1 cellular context compared by ENCODE assay signal in the genomic region with DNA sequence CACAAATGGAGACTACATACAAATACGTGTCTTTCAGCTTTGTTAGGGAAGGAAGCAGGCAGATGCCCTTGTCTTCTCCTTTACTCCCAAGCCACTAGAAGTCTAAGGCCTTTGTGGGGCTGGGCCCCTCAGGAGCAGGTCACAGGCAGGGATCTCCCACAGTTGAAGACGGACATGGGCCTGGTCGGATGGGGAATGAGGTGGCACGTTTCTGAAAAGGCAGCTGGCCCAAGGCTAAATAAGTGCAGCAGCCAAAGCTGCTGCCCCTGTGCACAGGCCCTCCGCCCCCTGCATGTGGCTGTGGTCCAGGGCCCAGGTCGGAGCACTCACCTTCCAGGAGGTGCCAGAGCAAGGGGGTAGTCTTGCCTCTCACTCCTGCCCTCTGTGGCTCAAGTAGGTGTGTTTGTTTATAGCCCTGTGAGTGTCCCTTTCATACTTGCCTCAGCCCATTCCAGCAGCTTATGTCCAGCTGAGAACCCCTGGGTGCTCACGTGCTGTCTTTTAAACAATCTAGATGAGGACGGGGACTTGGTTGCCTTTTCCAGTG.
TF ChIP-seq lines count a peak whose summit lies in the region.

No MANE protein-coding gene starts in this region.

TF ChIP-seq in K562, 482 proteins besides CTCF, POLR2A, EP300 and RAD21:
- no peak for TF ChIP-seq ZNF696 (CRISPR knock-in tag; conservative IDR thresholded peaks at IDR 0.05)
- peak; percentile 26; the same call in 1 of the 2 replicates for TF ChIP-seq POLR2AphosphoS5 (IDR thresholded peaks at IDR 0.05; ENCODE audit: control insufficient read depth, insufficient read depth, low read depth, low read length)
- no peak for TF ChIP-seq FOXK1 (CRISPR knock-in tag; IDR thresholded peaks at IDR 0.05; ENCODE audit: borderline replicate concordance)
- no peak for TF ChIP-seq IRF1 (CRISPR knock-in tag; IDR thresholded peaks at IDR 0.05; ENCODE audit: borderline replicate concordance)
- TF ChIP-seq COPS2 (conservative IDR thresholded peaks at IDR 0.05): no peak
- TF ChIP-seq DDX20 (tag; IDR thresholded peaks at IDR 0.05; ENCODE audit: low read depth): no peak
- no peak for TF ChIP-seq STAG1 (CRISPR knock-in tag; IDR thresholded peaks at IDR 0.05; ENCODE audit: borderline replicate concordance)
- TF ChIP-seq KAT8 (IDR thresholded peaks at IDR 0.05; ENCODE audit: low read depth): no peak
- TF ChIP-seq, protein P1, sequence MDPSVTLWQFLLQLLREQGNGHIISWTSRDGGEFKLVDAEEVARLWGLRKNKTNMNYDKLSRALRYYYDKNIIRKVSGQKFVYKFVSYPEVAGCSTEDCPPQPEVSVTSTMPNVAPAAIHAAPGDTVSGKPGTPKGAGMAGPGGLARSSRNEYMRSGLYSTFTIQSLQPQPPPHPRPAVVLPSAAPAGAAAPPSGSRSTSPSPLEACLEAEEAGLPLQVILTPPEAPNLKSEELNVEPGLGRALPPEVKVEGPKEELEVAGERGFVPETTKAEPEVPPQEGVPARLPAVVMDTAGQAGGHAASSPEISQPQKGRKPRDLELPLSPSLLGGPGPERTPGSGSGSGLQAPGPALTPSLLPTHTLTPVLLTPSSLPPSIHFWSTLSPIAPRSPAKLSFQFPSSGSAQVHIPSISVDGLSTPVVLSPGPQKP (CRISPR knock-in tag; IDR thresholded peaks at IDR 0.05): no peak
- no peak for TF ChIP-seq HDAC6 (IDR thresholded peaks at IDR 0.05; ENCODE audit: low read depth, low read length)
- TF ChIP-seq KDM4B (IDR thresholded peaks at IDR 0.05; ENCODE audit: borderline replicate concordance in 2 of 2, low read depth in 1 of 2): no peak
- TF ChIP-seq NFYB (IDR thresholded peaks at IDR 0.05; ENCODE audit: extremely low read depth, insufficient read length): no peak
- peak; percentile 54 for TF ChIP-seq CCNT2 (IDR thresholded peaks at IDR 0.05; ENCODE audit: borderline replicate concordance, extremely low read depth, insufficient read length, low read depth, low read length)
- no peak for TF ChIP-seq CHD7 (IDR thresholded peaks at IDR 0.05; ENCODE audit: low read depth, low read length)
- peak; percentile 59 for TF ChIP-seq POLR2G (IDR thresholded peaks at IDR 0.05; ENCODE audit: low read depth, low read length)
- TF ChIP-seq ZNF780A (CRISPR knock-in tag; IDR thresholded peaks at IDR 0.05): no peak
